ENCODE assay signal across 21 cellular contexts in genomic region chr13:69243366-69243765, GRCh38.
DNase-seq lines count a peak whose midpoint lies in the region; ATAC-seq and TF ChIP-seq lines count a peak whose summit lies in the region.
"Had no signal": no experiment of that assay in that cellular context is flagged by ENCODE, and none has a peak within 500 bp of the region (broad histone marks: within the 10 kb centered on the region; RNA-seq: fewer than 3 reads in every experiment).

No MANE protein-coding gene starts in this region.

- H3K4me1 ChIP-seq in GM23338 (ENCODE audit: insufficient read depth) = 0 out of 2 replicates have a peak, but pooled peaks cover 1% of the 10 kb centered on the region
- no peaks in the 10 kb centered on the region for H3K4me1 ChIP-seq in stomach
- H3K4me1 ChIP-seq: transverse colon had no signal

- TF ChIP-seq CTCF in GM23338 (conservative IDR thresholded peaks at IDR 0.05; ENCODE audit: low read depth in 2 of 2) = no peak
- no peak for TF ChIP-seq CTCF in stomach (IDR thresholded peaks at IDR 0.05)

- H3K4me1 Mint-ChIP-seq in GM23338 = peaks cover under 1% of the 10 kb centered on the region; the same call in 1 of the 3 replicates
- H3K4me1 Mint-ChIP-seq in stimulated activated naive CD8-positive, alpha-beta T cell treated with anti-CD3 and anti-CD28 coated beads, Interleukin-15, amount 100 ng/mL, for 72 hours = no peaks in the 10 kb centered on the region
- H3K4me1 Mint-ChIP-seq: activated naive CD4-positive, alpha-beta T cell treated with anti-CD3 and anti-CD28 coated beads, Interleukin-2, amount 10 ng/mL, durations not matched to agents 7 days and 5 days had no signal

- H3K36me3 ChIP-seq in GM23338 (ENCODE audit: insufficient read depth) (no peaks in the 10 kb centered on the region), stomach (no peaks in the 10 kb centered on the region)
- H3K36me3 ChIP-seq: transverse colon had no signal

- no peaks in the 10 kb centered on the region; the same call in 2 of the 3 replicates for H3K9me3 Mint-ChIP-seq in GM23338
- H3K9me3 Mint-ChIP-seq in stimulated activated naive CD8-positive, alpha-beta T cell treated with anti-CD3 and anti-CD28 coated beads, Interleukin-15, amount 100 ng/mL, for 72 hours = no peaks in the 10 kb centered on the region

- TF ChIP-seq POLR2A in stomach (IDR thresholded peaks at IDR 0.05) = no peak

- H4K20me1 ChIP-seq in GM23338 (replicated peaks; ENCODE audit: insufficient read depth) = no peaks in the 10 kb centered on the region

- no peak overlapping the region for H3K4me3 Mint-ChIP-seq in GM23338
- no peak overlapping the region for H3K4me3 Mint-ChIP-seq in stimulated activated naive CD8-positive, alpha-beta T cell treated with anti-CD3 and anti-CD28 coated beads, Interleukin-15, amount 100 ng/mL, for 72 hours
- H3K4me3 Mint-ChIP-seq: activated naive CD4-positive, alpha-beta T cell treated with anti-CD3 and anti-CD28 coated beads, Interleukin-2, amount 10 ng/mL, durations not matched to agents 7 days and 5 days; activated T-cell treated with anti-CD3 and anti-CD28 coated beads, Interleukin-2, amount 50 U/mL, for 24 hours; CD8-positive, alpha-beta T cell; dendritic cell treated with granulocyte-macrophage colony-stimulating factor and Interleukin-4, amounts not matched to agents 40 ng/mL and 50 ng/mL, for 4 days had no signal

- no peaks in the 10 kb centered on the region for H3K79me2 ChIP-seq in GM23338 (replicated peaks; ENCODE audit: insufficient read depth)

- no peaks in the 10 kb centered on the region for H3F3A ChIP-seq in GM23338 (replicated peaks; ENCODE audit: low read depth)

- no peak overlapping the region for H3K27ac Mint-ChIP-seq in GM23338
- no peak overlapping the region for H3K27ac Mint-ChIP-seq in stimulated activated naive CD8-positive, alpha-beta T cell treated with anti-CD3 and anti-CD28 coated beads, Interleukin-15, amount 100 ng/mL, for 72 hours
- H3K27ac Mint-ChIP-seq: activated naive CD4-positive, alpha-beta T cell treated with anti-CD3 and anti-CD28 coated beads, Interleukin-2, amount 10 ng/mL, durations not matched to agents 7 days and 5 days; activated T-cell treated with anti-CD3 and anti-CD28 coated beads, Interleukin-2, amount 50 U/mL, for 24 hours; CD8-positive, alpha-beta T cell; dendritic cell treated with granulocyte-macrophage colony-stimulating factor and Interleukin-4, amounts not matched to agents 40 ng/mL and 50 ng/mL, for 4 days had no signal

- H3K4me3 ChIP-seq in GM23338 (no peak overlapping the region), stomach (no peak overlapping the region)
- H3K4me3 ChIP-seq: PC-9, transverse colon had no signal

- no peak overlapping the region for H3K4me2 ChIP-seq in GM23338
- H3K4me2 ChIP-seq: PC-9 had no signal

- TF ChIP-seq EP300 in stomach (IDR thresholded peaks at IDR 0.05) = no peak

- ATAC-seq in GM23338 (no peak), GM18520 (IDR thresholded peaks at IDR 0.05; ENCODE audit: unreplicated experiment) (no peak)
- ATAC-seq in stimulated activated naive CD8-positive, alpha-beta T cell treated with anti-CD3 and anti-CD28 coated beads, Interleukin-15, amount 100 ng/mL, for 72 hours = no peak
- ATAC-seq: activated CD4-positive, CD25-positive, alpha-beta regulatory T cell treated with anti-CD3 and anti-CD28 coated beads, Interleukin-2, amount 50 U/mL, for 24 hours; CD8-positive, alpha-beta T cell; stimulated activated naive CD8-positive, alpha-beta T cell treated with anti-CD3 and anti-CD28 coated beads, Interleukin-15, Interleukin-2, amounts not matched to agents 100 U/mL and 50 U/mL, for 24 hours had no signal

- H3K9me2 ChIP-seq in GM23338 (ENCODE audit: insufficient read depth) = peaks cover 18% of the 10 kb centered on the region

- H3K27me3 ChIP-seq in GM23338 (ENCODE audit: insufficient read depth) (no peaks in the 10 kb centered on the region), stomach (no peaks in the 10 kb centered on the region)
- H3K27me3 ChIP-seq: transverse colon had no signal

- DNase-seq in COLO668 (lab: John Stamatoyannopoulos, UW; ENCODE audit: unreplicated experiment) (peak; percentile 72), GM23338 (ENCODE audit: low spot score) (no peak), NCI-H510A treated with DMSO at 0.1 percent for 48 hours (lab: John Stamatoyannopoulos, UW) (peak; percentile 33), foreskin melanocyte (peak; percentile 12), stomach (no peak)
- DNase-seq in activated effector memory CD4-positive, alpha-beta T cell treated with anti-CD3 and anti-CD28 coated beads, Interleukin-2, amount 50 U/mL, for 16 hours = no peak
- DNase-seq in stimulated activated naive CD8-positive, alpha-beta T cell treated with anti-CD3 and anti-CD28 coated beads, Interleukin-15, amount 100 ng/mL, for 72 hours = no peak
- DNase-seq: activated naive CD4-positive, alpha-beta T cell treated with anti-CD3 and anti-CD28 coated beads, Interleukin-2, amount 10 ng/mL, durations not matched to agents 7 days and 5 days; activated T-cell treated with anti-CD3 and anti-CD28 coated beads, Interleukin-2, amount 50 U/mL, for 24 hours; CD8-positive, alpha-beta T cell; EL; NCI-H1436; NCI-H524; PC-9; retina; stimulated activated CD4-positive, alpha-beta T cell treated with anti-CD3 and anti-CD28 coated beads, Interleukin-4, amount 100 ng/mL, for 1 hour; stimulated activated naive CD8-positive, alpha-beta T cell treated with anti-CD3 and anti-CD28 coated beads, Interleukin-15, Interleukin-2, amounts not matched to agents 100 U/mL and 50 U/mL, for 24 hours; transverse colon had no signal

- peak overlapping the region; percentile 9; the same call in 1 of the 2 replicates for H2AFZ ChIP-seq in GM23338
- H2AFZ ChIP-seq: PC-9 had no signal

- H3K27ac ChIP-seq in GM23338 (ENCODE audit: low read depth) (no peak overlapping the region), stomach (no peak overlapping the region)
- H3K27ac ChIP-seq: PC-9, transverse colon had no signal

- intact Hi-C loops in stomach (cut with DNase I; ENCODE audit: low total_unique reads) = no loop called here

- no peaks in the 10 kb centered on the region for H3K9me3 ChIP-seq in stomach
- H3K9me3 ChIP-seq: transverse colon had no signal

- no peaks in the 10 kb centered on the region for H3K36me3 Mint-ChIP-seq in GM23338 (ENCODE audit: low read depth)
- H3K36me3 Mint-ChIP-seq: activated naive CD4-positive, alpha-beta T cell treated with anti-CD3 and anti-CD28 coated beads, Interleukin-2, amount 10 ng/mL, durations not matched to agents 7 days and 5 days; CD8-positive, alpha-beta T cell had no signal

- 47 to 84% (median 78%) methylated on average over 1 of the region's 1 CpG for WGBS in stomach, 5 donors

- no peaks in the 10 kb centered on the region for H3K27me3 Mint-ChIP-seq in GM23338 (ENCODE audit: insufficient read depth, low read depth, poor library complexity)
- H3K27me3 Mint-ChIP-seq in stimulated activated naive CD8-positive, alpha-beta T cell treated with anti-CD3 and anti-CD28 coated beads, Interleukin-15, amount 100 ng/mL, for 72 hours = no peaks in the 10 kb centered on the region
- H3K27me3 Mint-ChIP-seq: activated naive CD4-positive, alpha-beta T cell treated with anti-CD3 and anti-CD28 coated beads, Interleukin-2, amount 10 ng/mL, durations not matched to agents 7 days and 5 days; activated T-cell treated with anti-CD3 and anti-CD28 coated beads, Interleukin-2, amount 50 U/mL, for 24 hours; dendritic cell treated with granulocyte-macrophage colony-stimulating factor and Interleukin-4, amounts not matched to agents 40 ng/mL and 50 ng/mL, for 4 days had no signal

TF ChIP-seq in GM23338, 12 proteins besides CTCF, POLR2A, EP300 and RAD21 (continues in another document):
- TF ChIP-seq POLR2AphosphoS5 (IDR thresholded peaks at IDR 0.05; ENCODE audit: low read depth) = no peak
- no peak for TF ChIP-seq STAT1 (IDR thresholded peaks at IDR 0.05; ENCODE audit: unreplicated experiment)
- TF ChIP-seq CREB1 (CRISPR knock-in tag; IDR thresholded peaks at IDR 0.05; ENCODE audit: low read depth) = no peak
- TF ChIP-seq JUNB (IDR thresholded peaks at IDR 0.05; ENCODE audit: unreplicated experiment) = no peak
- no peak for TF ChIP-seq ETS1 (IDR thresholded peaks at IDR 0.05)
- no peak for TF ChIP-seq EZH2phosphoT487 (IDR thresholded peaks at IDR 0.05; ENCODE audit: unreplicated experiment)

Comparison
In these comparisons a context has a peak if more than half of its experiments do, and no peak if none do; other contexts are left out.
1. DNase-seq: peak in COLO668 (single experiment), NCI-H510A treated with DMSO at 0.1 percent for 48 hours (single experiment) and foreskin melanocyte (single experiment); none in GM23338 (single experiment), activated effector memory CD4-positive, alpha-beta T cell treated with anti-CD3 and anti-CD28 coated beads, Interleukin-2, amount 50 U/mL, for 16 hours (single experiment), stomach (single experiment) and stimulated activated naive CD8-positive, alpha-beta T cell treated with anti-CD3 and anti-CD28 coated beads, Interleukin-15, amount 100 ng/mL, for 72 hours (0 of 2).